Comparison of ENCODE assay signal across 8 cellular contexts in the genomic region with DNA sequence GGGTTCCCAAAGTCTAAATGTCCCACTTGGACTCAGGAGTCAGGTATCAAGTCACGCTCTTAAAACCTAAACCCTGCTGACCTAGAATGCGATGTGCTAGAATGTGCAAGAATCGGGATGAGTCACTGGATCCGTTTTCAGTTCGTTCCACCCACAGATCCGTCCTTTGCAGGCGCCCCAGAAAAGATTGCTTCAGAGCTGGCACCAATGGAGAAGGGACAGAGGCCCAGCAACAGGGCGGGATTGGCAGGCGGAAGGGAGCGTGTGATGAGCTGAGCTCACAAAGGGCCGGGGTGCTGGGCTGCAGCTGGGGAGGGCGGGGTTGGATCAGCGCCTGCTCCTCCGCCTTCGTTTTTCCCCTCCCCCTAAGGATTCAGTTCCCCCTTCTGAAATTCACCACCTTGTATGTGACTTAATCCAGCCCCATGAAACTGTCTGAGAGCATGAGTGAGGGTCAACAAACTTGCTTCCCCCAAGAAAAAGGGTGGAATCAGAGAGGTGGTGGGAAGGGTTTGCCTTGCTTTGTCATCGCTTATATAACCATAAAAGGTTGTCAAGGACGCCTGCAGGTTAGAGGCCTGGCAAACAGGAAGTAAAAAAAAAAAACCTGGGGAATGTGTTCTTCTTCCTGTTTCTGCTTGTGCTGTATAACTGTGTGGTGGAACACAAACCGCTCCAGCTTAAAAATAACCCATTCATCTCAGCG.
DNase-seq lines count a peak whose midpoint lies in the region; ATAC-seq, FAIRE-seq and TF ChIP-seq lines count a peak whose summit lies in the region.

No MANE protein-coding gene starts in this region.

- ATAC-seq in HG03439 (IDR thresholded peaks at IDR 0.05; ENCODE audit: unreplicated experiment) (peak; percentile 44), memory B cell (ENCODE audit: low read depth) (peak; percentile 64)

- peaks cover 19% of the 10 kb centered on the region for H3K36me3 Mint-ChIP-seq in memory B cell

- peak overlapping the region; percentile 99 for H3K27ac Mint-ChIP-seq in memory B cell

- peak; percentile 49 for TF ChIP-seq POLR2A in GM19099 (IDR thresholded peaks at IDR 0.05; ENCODE audit: extremely low read depth, insufficient read length, low read depth)

- FAIRE-seq in A204.1 (lab: Jason Lieb, UNC) = peak; percentile 68

- H3K4me1 Mint-ChIP-seq in memory B cell = peaks cover 68% of the 10 kb centered on the region

- peak; percentile 86 to 88 for DNase-seq in activated CD4-positive, alpha-beta T cell treated with anti-CD3 and anti-CD28 coated beads for 4 hours
- DNase-seq in ecto neural progenitor cell (ENCODE audit: low spot score) (peak; percentile 98), memory B cell (ENCODE audit: low spot score in 2 of 2) (peak; percentile 73 to 88), AML-193 (lab: John Stamatoyannopoulos, UW) (no peak)
- DNase-seq in stimulated activated CD8-positive, alpha-beta memory T cell treated with anti-CD3 and anti-CD28 coated beads, Interleukin-15, amount 100 ng/mL, for 24 hours (ENCODE audit: low read depth) = peak; percentile 62

- H3K4me3 Mint-ChIP-seq in memory B cell = peak overlapping the region; percentile 71

- H3K27me3 Mint-ChIP-seq in memory B cell = no peaks in the 10 kb centered on the region

- no peaks in the 10 kb centered on the region for H3K9me3 Mint-ChIP-seq in memory B cell

Comparison
In these comparisons a context has a peak if more than half of its experiments do, and no peak if none do; other contexts are left out.
1. DNase-seq: peak in activated CD4-positive, alpha-beta T cell treated with anti-CD3 and anti-CD28 coated beads for 4 hours (2 of 2), ecto neural progenitor cell (single experiment), memory B cell (2 of 2) and stimulated activated CD8-positive, alpha-beta memory T cell treated with anti-CD3 and anti-CD28 coated beads, Interleukin-15, amount 100 ng/mL, for 24 hours (single experiment); none in AML-193 (0 of 2).